ENCODE assay signal across 29 cellular contexts in the genomic region with DNA sequence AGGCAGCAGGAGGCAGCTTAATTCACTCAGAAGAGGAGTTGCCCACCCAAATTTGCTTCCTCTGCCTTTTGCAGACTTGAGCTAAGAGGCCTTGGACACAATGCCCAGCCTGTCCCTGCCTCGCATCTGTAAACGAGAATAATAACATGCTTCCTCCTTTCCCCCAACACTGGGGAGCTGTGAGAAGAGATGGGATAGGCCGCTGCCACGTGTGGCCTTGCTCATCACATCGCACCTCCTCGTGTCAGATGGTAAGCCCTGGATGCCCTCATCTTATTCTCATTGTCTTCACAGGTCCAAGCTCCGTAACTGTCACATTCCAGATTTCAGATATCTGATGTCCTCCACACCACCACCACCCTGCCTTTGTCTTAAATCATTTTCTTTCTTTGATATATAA. TPM values are rescaled to one million over a fixed set of nuclear protein-coding genes. Genes with fewer than 3 reads are reported as not detected.
"Had no signal": no experiment of that assay in that cellular context is flagged by ENCODE, and none has a peak within 500 bp of the region (broad histone marks: within the 10 kb centered on the region; RNA-seq: fewer than 3 reads in every experiment).

No MANE protein-coding gene starts in this region.

- H3K9me3 ChIP-seq: left lung, lower lobe of right lung, neutrophil, psoas muscle, right atrium auricular region, sigmoid colon, spleen, suprapubic skin, thoracic aorta, tibial artery, uterus had no signal

- H3K4me3 Mint-ChIP-seq: immature natural killer cell; naive thymus-derived CD8-positive, alpha-beta T cell; nephron; neural crest cell; stimulated activated effector memory CD8-positive, alpha-beta T cell treated with anti-CD3 and anti-CD28 coated beads, Interleukin-12 subunit alpha, Interleukin-12 subunit beta, amount 100 ng/mL, for 72 hours; stimulated activated naive CD8-positive, alpha-beta T cell treated with anti-CD3 and anti-CD28 coated beads, Interleukin-15, Interleukin-2, amounts not matched to agents 100 ng/mL and 50 ng/mL, for 24 hours had no signal

- H3K4me1 Mint-ChIP-seq: immature natural killer cell; stimulated activated effector memory CD8-positive, alpha-beta T cell treated with anti-CD3 and anti-CD28 coated beads, Interleukin-12 subunit alpha, Interleukin-12 subunit beta, amount 100 ng/mL, for 72 hours had no signal

- DNase-seq: hippocampal formation; immature natural killer cell; kidney; left colon; left lung; lower lobe of right lung; mammary epithelial cell; mesenchymal stem cell; naive thymus-derived CD8-positive, alpha-beta T cell; occipital lobe; psoas muscle; sigmoid colon; small intestine; spleen; stimulated activated CD4-positive, alpha-beta T cell treated with anti-CD3 and anti-CD28 coated beads, Interleukin-4, amount 100 ng/mL, for 24 hours; stimulated activated naive CD4-positive, alpha-beta T cell; trophoblast cell; uterus had no signal

- H2AFZ ChIP-seq: parathyroid adenoma had no signal

- H3K27ac ChIP-seq: left lung, lower lobe of right lung, neutrophil, parathyroid adenoma, psoas muscle, right atrium auricular region, sigmoid colon, spleen, suprapubic skin, thoracic aorta, tibial artery, uterus had no signal

- H3K9ac ChIP-seq: parathyroid adenoma had no signal

- H3K27me3 ChIP-seq: right atrium auricular region, sigmoid colon, suprapubic skin, uterus had no signal

- H3K4me3 ChIP-seq: left lung, lower lobe of right lung, psoas muscle, right atrium auricular region, sigmoid colon, spleen, suprapubic skin, thoracic aorta, tibial artery, uterus had no signal

- FAIRE-seq: islet of Langerhans, kidney, small intestine had no signal

- H3K27ac Mint-ChIP-seq: immature natural killer cell; nephron; stimulated activated effector memory CD8-positive, alpha-beta T cell treated with anti-CD3 and anti-CD28 coated beads, Interleukin-12 subunit alpha, Interleukin-12 subunit beta, amount 100 ng/mL, for 72 hours; stimulated activated naive CD8-positive, alpha-beta T cell treated with anti-CD3 and anti-CD28 coated beads, Interleukin-15, Interleukin-2, amounts not matched to agents 100 ng/mL and 50 ng/mL, for 24 hours had no signal

- H3K36me3 ChIP-seq: left lung, lower lobe of right lung, neutrophil, right atrium auricular region, sigmoid colon, spleen, suprapubic skin, thoracic aorta, tibial artery, uterus had no signal

- ATAC-seq: left colon; left lung; lower lobe of right lung; naive thymus-derived CD8-positive, alpha-beta T cell; psoas muscle had no signal

- H3K79me2 ChIP-seq: parathyroid adenoma had no signal

- H3K36me3 Mint-ChIP-seq: naive thymus-derived CD8-positive, alpha-beta T cell; stimulated activated effector memory CD8-positive, alpha-beta T cell treated with anti-CD3 and anti-CD28 coated beads, Interleukin-12 subunit alpha, Interleukin-12 subunit beta, amount 100 ng/mL, for 72 hours had no signal

- H3K4me1 ChIP-seq: left lung, lower lobe of right lung, parathyroid adenoma, psoas muscle, right atrium auricular region, sigmoid colon, spleen, suprapubic skin, tibial artery, uterus had no signal

- H3K9me3 Mint-ChIP-seq: immature natural killer cell; naive thymus-derived CD8-positive, alpha-beta T cell; nephron; neural crest cell; stimulated activated effector memory CD8-positive, alpha-beta T cell treated with anti-CD3 and anti-CD28 coated beads, Interleukin-12 subunit alpha, Interleukin-12 subunit beta, amount 100 ng/mL, for 72 hours; stimulated activated naive CD8-positive, alpha-beta T cell treated with anti-CD3 and anti-CD28 coated beads, Interleukin-15, Interleukin-2, amounts not matched to agents 100 ng/mL and 50 ng/mL, for 24 hours had no signal

RNA-seq across cellular contexts. Expression of a gene that starts 13.1 kb away (rescaled TPM):
- total RNA-seq: naive thymus-derived CD8-positive, alpha-beta T cell had no signal
